In genomic region chr12:12294215-12295005, GRCh38 we compare ENCODE assay signal across 14 cellular contexts. TPM values are rescaled to one million over a fixed set of nuclear protein-coding genes. Genes with fewer than 3 reads are reported as not detected.
DNase-seq lines count a peak whose midpoint lies in the region; ATAC-seq, FAIRE-seq and TF ChIP-seq lines count a peak whose summit lies in the region.
"Had no signal": no experiment of that assay in that cellular context is flagged by ENCODE, and none has a peak within 500 bp of the region (broad histone marks: within the 10 kb centered on the region; RNA-seq: fewer than 3 reads in every experiment).

No MANE protein-coding gene starts in this region.

- H3K27me3 ChIP-seq in liver (ENCODE audit: control insufficient read depth in 4 of 4, insufficient read depth in 4 of 4, low read length in 3 of 4) (no peaks in the 10 kb centered on the region), stomach (no peaks in the 10 kb centered on the region)
- H3K27me3 ChIP-seq: testis had no signal

- DNase-seq in HTR-8/SVneo (ENCODE audit: insufficient read length, low spot score) (peak; percentile 11), stomach (peak; percentile 33), SK-N-DZ (ENCODE audit: low spot score) (no peak), T-helper 2 cell (no peak)
- DNase-seq: activated CD4-positive, alpha-beta T cell treated with anti-CD3 and anti-CD28 coated beads, Interleukin-2, amount 50 U/mL, for 1 hour; activated effector memory CD4-positive, alpha-beta T cell treated with anti-CD3 and anti-CD28 coated beads, Interleukin-2, amount 50 U/mL, for 16 hours; cortex of kidney; NCI-H2081; testis had no signal

- H3K9ac ChIP-seq in liver (ENCODE audit: low read depth in 1 of 2, low read length in 2 of 2): peak overlapping the region; percentile 45 to 84

- no peak for TF ChIP-seq EP300 in stomach (IDR thresholded peaks at IDR 0.05)

- WGBS in liver: 31% methylated on average over 5 of the region's 5 CpGs
- WGBS in stomach, 5 donors: 49 to 68% (median 60%) methylated on average over 5 of the region's 5 CpGs

- H3K27ac ChIP-seq in liver (ENCODE audit: low read depth in 1 of 2, low read length in 2 of 2) (peak overlapping the region; percentile 93 to 98), stomach (peak overlapping the region in 1 of 5 donors; percentile 32)
- H3K27ac ChIP-seq: testis had no signal

- H3K36me3 ChIP-seq in liver (ENCODE audit: control insufficient read depth in 4 of 4, insufficient read depth in 3 of 4, low read depth in 1 of 4, low read length in 3 of 4) (no peaks in the 10 kb centered on the region), stomach (no peaks in the 10 kb centered on the region)

- H3K9me3 ChIP-seq in liver (ENCODE audit: control insufficient read depth in 4 of 4, low read length in 3 of 4) (no peaks in the 10 kb centered on the region), stomach (no peaks in the 10 kb centered on the region)
- H3K9me3 ChIP-seq: testis had no signal

- H3K4me3 ChIP-seq in liver (ENCODE audit: low read depth in 1 of 3, low read length in 3 of 3) (peak overlapping the region; percentile 48 to 56 (median 52)), stomach (no peak overlapping the region)

- TF ChIP-seq CTCF in brain (conservative IDR thresholded peaks at IDR 0.05) (no peak), liver (IDR thresholded peaks at IDR 0.05; ENCODE audit: low read depth, low read length, missing input control) (no peak), stomach (IDR thresholded peaks at IDR 0.05) (no peak)

- intact Hi-C loops in stomach (cut with DNase I; ENCODE audit: low total_unique reads): no loop called here

- no peak overlapping the region for H3K4me3 Mint-ChIP-seq in brain
- H3K4me3 Mint-ChIP-seq: memory B cell had no signal

- TF ChIP-seq POLR2A in stomach (IDR thresholded peaks at IDR 0.05): no peak

- peaks cover 5% of the 10 kb centered on the region for H3K27me3 Mint-ChIP-seq in brain
- H3K27me3 Mint-ChIP-seq: memory B cell had no signal

- H3K9me3 Mint-ChIP-seq in brain: peaks cover 0 to 4% (median 0%) of the 10 kb centered on the region in 5 experiments
- H3K9me3 Mint-ChIP-seq: memory B cell had no signal

- H3K4me1 ChIP-seq in liver (ENCODE audit: control insufficient read depth in 4 of 4, insufficient read depth in 4 of 4, low read length in 3 of 4) (peaks cover 2 to 17% (median 9%) of the 10 kb centered on the region in 4 donors), stomach (peaks cover 0 to 13% (median 8%) of the 10 kb centered on the region in 4 donors)

- TF ChIP-seq RAD21 in liver (IDR thresholded peaks at IDR 0.05): peak in 1 of 2 donors; percentile 9

- no peaks in the 10 kb centered on the region for H3K36me3 Mint-ChIP-seq in brain
- H3K36me3 Mint-ChIP-seq: memory B cell had no signal

- H3K27ac Mint-ChIP-seq in brain: peak overlapping the region in 4 of 5 experiments; percentile 60 to 72 (median 64)
- H3K27ac Mint-ChIP-seq: memory B cell had no signal

- H3K4me1 Mint-ChIP-seq in brain: peaks cover 15% of the 10 kb centered on the region
- H3K4me1 Mint-ChIP-seq: memory B cell had no signal

- FAIRE-seq in HTR-8/SVneo (lab: Jason Lieb, UNC): no peak

- ATAC-seq in GM21576 (IDR thresholded peaks at IDR 0.05; ENCODE audit: unreplicated experiment) (no peak), HG02885 (IDR thresholded peaks at IDR 0.05; ENCODE audit: poor library complexity, unreplicated experiment) (no peak)

TF ChIP-seq in liver, 16 proteins besides CTCF, POLR2A, EP300 and RAD21:
- TF ChIP-seq JUND (IDR thresholded peaks at IDR 0.05): peak in 1 of 2 donors; percentile 50
- peak in 1 of 2 donors; percentile 68 for TF ChIP-seq EGR1 (IDR thresholded peaks at IDR 0.05; ENCODE audit: low read depth in 2 of 2)
- peak in 1 of 2 donors; percentile 15 for TF ChIP-seq GABPA (IDR thresholded peaks at IDR 0.05 in 1 of 2, conservative IDR thresholded peaks at IDR 0.05 in 1 of 2)
- TF ChIP-seq ZBTB33 (IDR thresholded peaks at IDR 0.05): no peak
- TF ChIP-seq FOXA1 (IDR thresholded peaks at IDR 0.05): no peak
- TF ChIP-seq SP1 (IDR thresholded peaks at IDR 0.05): peak; percentile 73
- TF ChIP-seq YY1 (IDR thresholded peaks at IDR 0.05): peak; percentile 46
- peak; percentile 72 for TF ChIP-seq MAX (IDR thresholded peaks at IDR 0.05)
- peak; percentile 88 to 89 for TF ChIP-seq RXRA (IDR thresholded peaks at IDR 0.05)
- peak; percentile 24 for TF ChIP-seq FOXA2 (IDR thresholded peaks at IDR 0.05)
- TF ChIP-seq HNF4G (IDR thresholded peaks at IDR 0.05): no peak
- peak; percentile 48 for TF ChIP-seq NR2F2 (IDR thresholded peaks at IDR 0.05)
- peak; percentile 41 to 73 for TF ChIP-seq HNF4A (conservative IDR thresholded peaks at IDR 0.05)
- TF ChIP-seq TAF1 (conservative IDR thresholded peaks at IDR 0.05): peak; percentile 74
- peak; percentile 53 for TF ChIP-seq ATF3 (IDR thresholded peaks at IDR 0.05)
- TF ChIP-seq REST (IDR thresholded peaks at IDR 0.05): no peak

RNA-seq across cellular contexts. Expression of gene LRP6, which starts 27.6 kb away (rescaled TPM):
- polyA plus RNA-seq in brain (ENCODE audit: insufficient read depth, low read depth, low replicate concordance) (6.2 TPM), liver (10 to 100 TPM; 14.7 to 21.7 TPM), stomach (1 to 10 TPM; 2.7 to 4.1 (median 3.2) TPM)
- total RNA-seq in liver (10 to 100 TPM; 24.7 to 76.8 TPM), stomach (100 to 1,000 TPM in 1 of 5 donors, 10 to 100 TPM in 4; 36.2 to 113 (median 40.3) TPM)
- polyA plus RNA-seq in SK-N-DZ (2014; cell fraction: cytosol; rRNA removed): 18.7 and 22.9 TPM in 2 replicates
- 23.5 and 29.2 TPM in 2 replicates for polyA plus RNA-seq in SK-N-DZ (2014; cell fraction: nucleus; rRNA removed)

RNA-seq across cellular contexts. Expression of gene MANSC1, which starts 55.6 kb away (rescaled TPM):
- 26.8 TPM for polyA plus RNA-seq in brain (ENCODE audit: insufficient read depth, low read depth, low replicate concordance)
- total RNA-seq in liver: 1 to 10 TPM; 2.1 to 2.3 TPM
- 1 to 10 TPM; 7.2 to 7.8 TPM for polyA plus RNA-seq in liver
- total RNA-seq in stomach: 10 to 100 TPM in 2 of 5 donors, 1 to 10 TPM in 2, under 1 TPM in 1; 0.29 to 35.7 (median 8.8) TPM
- polyA plus RNA-seq in stomach: 10 to 100 TPM in 2 of 3 donors, 1 to 10 TPM in 1; 7.8 to 16.5 (median 10.2) TPM
- polyA plus RNA-seq in SK-N-DZ (2014; cell fraction: cytosol; rRNA removed): 7.1 and 8.1 TPM in 2 replicates
- 2.5 and 3.2 TPM in 2 replicates for polyA plus RNA-seq in SK-N-DZ (2014; cell fraction: nucleus; rRNA removed)

Comparison
In these comparisons a context has a peak if more than half of its experiments do, and no peak if none do; other contexts are left out.
1. DNase-seq: peak in HTR-8/SVneo (single experiment) and stomach (single experiment); none in SK-N-DZ (single experiment) and T-helper 2 cell (0 of 5).
2. H3K4me3 ChIP-seq: peak in liver (3 of 3); none in stomach (0 of 4).